ENCODE assay signal across 8 cellular contexts in the genomic region with DNA sequence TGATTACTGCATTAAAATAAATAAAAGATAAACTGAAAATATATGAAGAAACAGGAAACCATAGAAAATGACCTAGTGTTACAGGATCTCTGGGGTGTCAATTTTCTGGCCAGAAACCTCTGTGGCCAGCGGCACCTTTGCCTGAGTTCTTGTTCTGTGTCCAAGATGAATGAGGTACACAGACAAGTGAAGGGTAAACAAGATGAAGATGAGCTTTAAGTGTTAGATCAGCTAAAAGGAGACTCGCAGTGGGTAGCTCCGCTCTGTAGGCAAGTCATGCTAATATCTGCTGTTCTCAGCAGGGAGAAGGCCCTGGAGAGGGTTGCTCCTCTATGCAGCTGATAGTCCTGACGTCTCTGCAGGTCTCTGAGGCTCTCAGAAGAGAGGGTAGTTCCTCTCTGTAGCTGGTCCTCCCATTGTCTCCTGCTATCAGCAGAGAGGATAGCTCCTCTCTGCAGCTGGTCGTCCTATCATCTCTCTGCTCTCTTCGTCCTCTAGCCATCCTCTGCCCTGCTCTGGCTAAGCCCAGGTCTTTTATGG. TPM values are rescaled to one million over a fixed set of nuclear protein-coding genes. Genes with fewer than 3 reads are reported as not detected.
DNase-seq lines count a peak whose midpoint lies in the region; ATAC-seq, FAIRE-seq and TF ChIP-seq lines count a peak whose summit lies in the region.

No MANE protein-coding gene starts in this region.

- H3K4me3 ChIP-seq in transverse colon = peak overlapping the region; percentile 40 to 78 (median 50)

- H3K27ac Mint-ChIP-seq in activated CD4-positive, alpha-beta memory T cell treated with anti-CD3 and anti-CD28 coated beads, Interleukin-2, amount 10 ng/mL, durations not matched to agents 7 days and 5 days = no peak overlapping the region

- TF ChIP-seq EP300 in transverse colon (IDR thresholded peaks at IDR 0.05; ENCODE audit: low read depth) = no peak

- 59 to 92% methylated on average over 2 to 6 of the region's 6 CpGs for WGBS in transverse colon (ENCODE audit: low coverage in 1 of 2), 2 donors

- no peaks in the 10 kb centered on the region for H3K9me3 ChIP-seq in transverse colon

- no peaks in the 10 kb centered on the region for H3K36me3 Mint-ChIP-seq in activated T-cell treated with anti-CD3 and anti-CD28 coated beads, Interleukin-2, amount 50 U/mL, for 4 hours (ENCODE audit: insufficient read depth)
- no peaks in the 10 kb centered on the region for H3K36me3 Mint-ChIP-seq in activated CD4-positive, alpha-beta memory T cell treated with anti-CD3 and anti-CD28 coated beads, Interleukin-2, amount 10 ng/mL, durations not matched to agents 7 days and 5 days (ENCODE audit: low read depth)

- peaks cover 0 to 15% (median 10%) of the 10 kb centered on the region in 4 donors for H3K4me1 ChIP-seq in transverse colon

- H3K9me3 Mint-ChIP-seq in activated T-cell treated with anti-CD3 and anti-CD28 coated beads, Interleukin-2, amount 50 U/mL, for 4 hours = no peaks in the 10 kb centered on the region
- no peaks in the 10 kb centered on the region for H3K9me3 Mint-ChIP-seq in activated CD4-positive, alpha-beta memory T cell treated with anti-CD3 and anti-CD28 coated beads, Interleukin-2, amount 10 ng/mL, durations not matched to agents 7 days and 5 days

- peak overlapping the region; percentile 75 for H3K4me3 Mint-ChIP-seq in activated T-cell treated with anti-CD3 and anti-CD28 coated beads, Interleukin-2, amount 50 U/mL, for 4 hours
- peak overlapping the region; percentile 77 for H3K4me3 Mint-ChIP-seq in activated CD4-positive, alpha-beta memory T cell treated with anti-CD3 and anti-CD28 coated beads, Interleukin-2, amount 10 ng/mL, durations not matched to agents 7 days and 5 days

- peaks cover 10% of the 10 kb centered on the region for H3K4me1 Mint-ChIP-seq in activated T-cell treated with anti-CD3 and anti-CD28 coated beads, Interleukin-2, amount 50 U/mL, for 4 hours (ENCODE audit: low read depth)
- peaks cover 26% of the 10 kb centered on the region for H3K4me1 Mint-ChIP-seq in activated CD4-positive, alpha-beta memory T cell treated with anti-CD3 and anti-CD28 coated beads, Interleukin-2, amount 10 ng/mL, durations not matched to agents 7 days and 5 days

- ATAC-seq in activated T-cell treated with anti-CD3 and anti-CD28 coated beads, Interleukin-2, amount 50 U/mL, for 4 hours = no peak
- no peak for ATAC-seq in HG03108 (IDR thresholded peaks at IDR 0.05; ENCODE audit: unreplicated experiment)
- ATAC-seq in HG02763 (IDR thresholded peaks at IDR 0.05; ENCODE audit: unreplicated experiment) = no peak

- H3K27me3 Mint-ChIP-seq in activated T-cell treated with anti-CD3 and anti-CD28 coated beads, Interleukin-2, amount 50 U/mL, for 4 hours (ENCODE audit: low read depth) = no peaks in the 10 kb centered on the region
- no peaks in the 10 kb centered on the region for H3K27me3 Mint-ChIP-seq in activated CD4-positive, alpha-beta memory T cell treated with anti-CD3 and anti-CD28 coated beads, Interleukin-2, amount 10 ng/mL, durations not matched to agents 7 days and 5 days

- no peak for DNase-seq in activated T-cell treated with anti-CD3 and anti-CD28 coated beads, Interleukin-2, amount 50 U/mL, for 4 hours
- DNase-seq in activated T-cell treated with anti-CD3 and anti-CD28 coated beads for 4 hours (no peak), iPS-NIHi7 (ENCODE audit: extremely low spot score) (peak; percentile 15), transverse colon (no peak), RCC 7860 (ENCODE audit: low spot score) (no peak)
- no peak for DNase-seq in activated CD4-positive, alpha-beta memory T cell treated with anti-CD3 and anti-CD28 coated beads, Interleukin-2, amount 10 ng/mL, durations not matched to agents 7 days and 5 days

- CTCF ChIA-PET in activated CD4-positive, alpha-beta memory T cell treated with anti-CD3 and anti-CD28 coated beads, Interleukin-2, amount 10 ng/mL, durations not matched to agents 7 days and 5 days (lab: Charles Lee) = interaction anchor here (0.6 to 2.0 kb wide), 4 partner anchors 13 to 216 kb away, joined by 3 to 8 read pairs (median 4); partner anchors contain the start of gene FGD2

- H3K36me3 ChIP-seq in transverse colon = no peaks in the 10 kb centered on the region

- no peak for TF ChIP-seq CTCF in transverse colon (IDR thresholded peaks at IDR 0.05)

- H3K27ac ChIP-seq in transverse colon = peak overlapping the region in 3 of 4 donors; percentile 58 to 72 (median 60)

- intact Hi-C loops in transverse colon (cut with DNase I; ENCODE audit: low total_unique reads) = no loop called here

- POLR2A ChIA-PET in activated CD4-positive, alpha-beta memory T cell treated with anti-CD3 and anti-CD28 coated beads, Interleukin-2, amount 10 ng/mL, durations not matched to agents 7 days and 5 days (lab: Charles Lee) = interaction anchor here (0.9 to 2.0 kb wide), 3 partner anchors 36 to 204 kb away, joined by 4 to 5 read pairs (median 4); partner anchors contain the start of genes TBC1D22B and TMEM217

- H3K27me3 ChIP-seq in transverse colon = no peaks in the 10 kb centered on the region

- FAIRE-seq in RCC 7860 (lab: Jason Lieb, UNC) = no peak

- in situ Hi-C loops in transverse colon (cut with MboI; ENCODE audit: low pct_ligation_motif_present in 1 of 4, low pct_unique_long_range_greater_than_20kb in 1 of 4, low sequenced_read_pairs in 3 of 4) = loop anchor here in 3 of 4 donors (25.0 kb wide), 2 partner anchors 334 to 459 kb away; partner anchors contain the start of gene C6orf89 (in 3 of the 3)

- no peak for TF ChIP-seq POLR2A in transverse colon (IDR thresholded peaks at IDR 0.05)

RNA-seq across cellular contexts. Expression of gene TBC1D22B, which starts 35.9 kb away (rescaled TPM):
- total RNA-seq in activated T-cell treated with anti-CD3 and anti-CD28 coated beads, Interleukin-2, amount 50 U/mL, for 4 hours = 10 to 100 TPM; 13.0 to 13.5 (median 13.2) TPM
- 10 to 100 TPM; 16.5 TPM for total RNA-seq in activated CD4-positive, alpha-beta memory T cell treated with anti-CD3 and anti-CD28 coated beads, Interleukin-2, amount 10 ng/mL, durations not matched to agents 7 days and 5 days
- total RNA-seq in transverse colon = 10 to 100 TPM in 3 of 4 donors, 1 to 10 TPM in 1; 9.0 to 15.7 (median 12.6) TPM

RNA-seq across cellular contexts. Expression of gene TMEM217, which starts 36.3 kb away (rescaled TPM):
- total RNA-seq in activated T-cell treated with anti-CD3 and anti-CD28 coated beads, Interleukin-2, amount 50 U/mL, for 4 hours = 1 to 10 TPM; 2.3 to 4.2 (median 2.8) TPM
- total RNA-seq in activated CD4-positive, alpha-beta memory T cell treated with anti-CD3 and anti-CD28 coated beads, Interleukin-2, amount 10 ng/mL, durations not matched to agents 7 days and 5 days = 1 to 10 TPM; 1.6 to 2.1 TPM
- total RNA-seq in transverse colon = 1 to 10 TPM in 2 of 4 donors, under 1 TPM in 1, not detected in 1; 0.41 to 1.4 (median 1.1) TPM

RNA-seq across cellular contexts. Expression of gene PIM1, which starts 51.7 kb away (rescaled TPM):
- total RNA-seq in activated T-cell treated with anti-CD3 and anti-CD28 coated beads, Interleukin-2, amount 50 U/mL, for 4 hours = 10 to 100 TPM; 59.6 to 72.8 (median 60.1) TPM
- total RNA-seq in activated CD4-positive, alpha-beta memory T cell treated with anti-CD3 and anti-CD28 coated beads, Interleukin-2, amount 10 ng/mL, durations not matched to agents 7 days and 5 days = 100 to 1,000 TPM; 497 to 505 TPM
- total RNA-seq in transverse colon = 100 to 1,000 TPM in 1 of 4 donors, 10 to 100 TPM in 2, 1 to 10 TPM in 1; 6.8 to 102 (median 24.0) TPM

Comparison
In these comparisons a context has a peak if more than half of its experiments do, and no peak if none do; other contexts are left out.
1. RNA of gene PIM1, which starts 51.7 kb away (total RNA-seq): 497 to 505 TPM in activated CD4-positive, alpha-beta memory T cell treated with anti-CD3 and anti-CD28 coated beads, Interleukin-2, amount 10 ng/mL, durations not matched to agents 7 days and 5 days; 59.6 to 72.8 TPM in activated T-cell treated with anti-CD3 and anti-CD28 coated beads, Interleukin-2, amount 50 U/mL, for 4 hours and 6.8 to 102 TPM in transverse colon; every median in the first group is over 4 times any median in the second.